Comparison of ENCODE assay signal across 8 cellular contexts in the genomic region with DNA sequence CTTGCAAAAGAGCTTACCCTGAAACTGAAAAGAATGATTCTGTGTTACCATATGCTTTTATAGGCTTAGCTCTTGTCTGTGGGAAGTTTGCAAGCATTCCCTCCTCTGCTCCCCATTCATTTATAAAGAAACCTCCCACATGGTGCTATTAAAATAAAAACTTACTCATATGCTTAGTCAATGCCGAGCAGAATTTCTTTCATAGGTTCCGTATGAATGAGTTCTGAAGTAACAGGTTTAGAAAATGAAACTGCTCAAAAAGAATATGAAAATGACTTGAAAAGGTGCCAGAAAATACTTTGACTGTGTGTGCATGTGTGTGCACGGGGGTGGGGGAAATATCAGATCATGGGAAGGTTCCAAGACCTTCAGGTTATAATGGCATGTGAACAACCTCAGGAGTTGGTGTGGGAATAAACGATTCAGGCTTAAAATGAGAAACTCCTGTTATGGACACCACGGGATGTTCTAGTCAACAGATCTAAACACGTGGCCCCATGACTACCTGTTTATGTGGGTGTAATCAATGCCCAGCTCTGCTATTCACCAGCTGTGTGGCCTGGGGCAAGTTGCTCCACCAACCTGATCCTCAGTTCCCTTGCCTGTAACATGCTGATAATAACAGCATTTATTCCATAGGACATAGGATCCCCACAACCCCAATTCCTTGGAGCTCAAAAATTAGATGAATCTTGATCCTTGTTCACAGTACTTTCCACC.
A peak's percentile ranks its signal among the peaks of the same experiment; 100 is the strongest.
DNase-seq lines count a peak whose midpoint lies in the region; ATAC-seq and FAIRE-seq lines count a peak whose summit lies in the region.
"Not testable (repeated sequence)": the region's sequence is repeated elsewhere in the genome, so short reads cannot be mapped to it uniquely, and the experiment has no call there.

No MANE protein-coding gene starts in this region.

- not testable (repeated sequence) for H3K27ac ChIP-seq in epithelial cell of prostate

- ATAC-seq in GM21390 (IDR thresholded peaks at IDR 0.05; ENCODE audit: unreplicated experiment) (peak; percentile 65), HG02798 (IDR thresholded peaks at IDR 0.05; ENCODE audit: poor library complexity, unreplicated experiment) (peak; percentile 74), HG03378 (IDR thresholded peaks at IDR 0.05; ENCODE audit: unreplicated experiment) (peak; percentile 89)
- peak; percentile 84 to 90 for ATAC-seq in activated T-cell treated with anti-CD3 and anti-CD28 coated beads, Interleukin-2, amount 50 U/mL, for 72 hours (replicated peaks in 1 of 2)

- H3K4me3 Mint-ChIP-seq in activated T-cell treated with anti-CD3 and anti-CD28 coated beads, Interleukin-2, amount 50 U/mL, for 72 hours, result not testable (repeated sequence)

- FAIRE-seq in RCC 7860 (lab: Jason Lieb, UNC), result peak; percentile 68

- H3K9me3 Mint-ChIP-seq in activated T-cell treated with anti-CD3 and anti-CD28 coated beads, Interleukin-2, amount 50 U/mL, for 72 hours, result not testable (repeated sequence)

- not testable (repeated sequence) for H3K27ac Mint-ChIP-seq in activated T-cell treated with anti-CD3 and anti-CD28 coated beads, Interleukin-2, amount 50 U/mL, for 72 hours

- not testable (repeated sequence) for H3K36me3 Mint-ChIP-seq in activated T-cell treated with anti-CD3 and anti-CD28 coated beads, Interleukin-2, amount 50 U/mL, for 72 hours (ENCODE audit: insufficient read depth in 2 of 2)

- H3K4me1 Mint-ChIP-seq in activated T-cell treated with anti-CD3 and anti-CD28 coated beads, Interleukin-2, amount 50 U/mL, for 72 hours (ENCODE audit: low read depth), result peaks cover 15% of the 10 kb centered on the region

- DNase-seq in ELR (ENCODE audit: low read depth) (peak; percentile 16), epithelial cell of prostate (ENCODE audit: low read depth, low spot score) (peak; percentile 54)
- not testable (repeated sequence) for DNase-seq in RCC 7860 (ENCODE audit: low spot score)
- DNase-seq in activated T-cell treated with anti-CD3 and anti-CD28 coated beads, Interleukin-2, amount 50 U/mL, for 72 hours, result peak; percentile 14 to 32
- peak; percentile 29 to 60 for DNase-seq in stimulated activated CD4-positive, alpha-beta T cell treated with anti-CD3 and anti-CD28 coated beads, Interleukin-2, amount 100 ng/mL, for 24 hours

- H3K27me3 Mint-ChIP-seq in activated T-cell treated with anti-CD3 and anti-CD28 coated beads, Interleukin-2, amount 50 U/mL, for 72 hours (ENCODE audit: low read depth), result not testable (repeated sequence)
